Comparison of ENCODE assay signal across 1 cellular context in genomic region chr11:111422494-111423249, GRCh38.
TF ChIP-seq lines count a peak whose summit lies in the region.

No MANE protein-coding gene starts in this region.

TF ChIP-seq in H1, 55 proteins besides CTCF, POLR2A, EP300 and RAD21 (continued from another document):
- peak; percentile 67; the same call in 1 of the 2 replicates for TF ChIP-seq JUND (IDR thresholded peaks at IDR 0.05; ENCODE audit: low read length)
- TF ChIP-seq CHD2 (IDR thresholded peaks at IDR 0.05; ENCODE audit: low read length): 0 out of 2 replicates have a peak, but pooled peaks have one; percentile 20
- TF ChIP-seq TCF12 (IDR thresholded peaks at IDR 0.05; ENCODE audit: low read depth, low read length): no peak
- peak; percentile 99 for TF ChIP-seq BACH1 (IDR thresholded peaks at IDR 0.05; ENCODE audit: low read length)
- peak; percentile 99 for TF ChIP-seq MAFK (IDR thresholded peaks at IDR 0.05; ENCODE audit: low read depth, low read length)
- no peak for TF ChIP-seq CBX5 (IDR thresholded peaks at IDR 0.05; ENCODE audit: low read depth, low read length)
- TF ChIP-seq CREB1 (IDR thresholded peaks at IDR 0.05): no peak
TF ChIP-seq in H1: peak in this region for 5.
